ENCODE assay signal across 12 cellular contexts in genomic region chr11:12179019-12179418, GRCh38.
A peak's percentile ranks its signal among the peaks of the same experiment; 100 is the strongest.
DNase-seq lines count a peak whose midpoint lies in the region; ATAC-seq, FAIRE-seq and TF ChIP-seq lines count a peak whose summit lies in the region.
"Had no signal": no experiment of that assay in that cellular context is flagged by ENCODE, and none has a peak within 500 bp of the region (broad histone marks: within the 10 kb centered on the region; RNA-seq: fewer than 3 reads in every experiment).

No MANE protein-coding gene starts in this region.

- H3K4me2 ChIP-seq in HepG2 (ENCODE audit: low read depth, low read length): no peak overlapping the region

- peaks cover 18 to 45% of the 10 kb centered on the region in 2 donors for H3K36me3 Mint-ChIP-seq in activated naive CD4-positive, alpha-beta T cell treated with anti-CD3 and anti-CD28 coated beads, Interleukin-2, amount 50 U/mL, for 72 hours
- H3K36me3 Mint-ChIP-seq in activated naive CD8-positive, alpha-beta T cell treated with anti-CD3 and anti-CD28 coated beads for 36 hours: peaks cover 35% of the 10 kb centered on the region

- no TSS peak for BruUV-seq in HepG2 (replicated peaks; lab: Mats Ljungman, UMichigan)

- no peaks in the 10 kb centered on the region for H3K27me3 ChIP-seq in HepG2 (ENCODE audit: control insufficient read depth in 1 of 2, insufficient read depth in 2 of 2, low read length in 2 of 2)

- TF ChIP-seq RAD21 in HepG2 (CRISPR knock-in tag; IDR thresholded peaks at IDR 0.05): no peak

- no peak for TF ChIP-seq EP300 in HepG2 (IDR thresholded peaks at IDR 0.05; ENCODE audit: low read depth in 2 of 2, low read length in 2 of 2)
- no peak for TF ChIP-seq EP300 in HepG2 (CRISPR knock-in tag; IDR thresholded peaks at IDR 0.05; ENCODE audit: borderline replicate concordance)

- POLR2A ChIA-PET in HepG2 (lab: Yijun Ruan, JAX): no interaction called here

- no peaks in the 10 kb centered on the region for H4K20me1 ChIP-seq in HepG2 (ENCODE audit: insufficient read depth, low read length)

- H3K4me3 Mint-ChIP-seq in activated naive CD8-positive, alpha-beta T cell treated with anti-CD3 and anti-CD28 coated beads for 36 hours: no peak overlapping the region

- H3K9me3 Mint-ChIP-seq in activated naive CD4-positive, alpha-beta T cell treated with anti-CD3 and anti-CD28 coated beads, Interleukin-2, amount 50 U/mL, for 72 hours: peaks cover 3% of the 10 kb centered on the region in 2 donors
- H3K9me3 Mint-ChIP-seq in activated naive CD8-positive, alpha-beta T cell treated with anti-CD3 and anti-CD28 coated beads for 36 hours: peaks cover 10% of the 10 kb centered on the region

- in situ Hi-C loops in HepG2 (cut with HindIII; ENCODE audit: extremely low pct_ligation_motif_present, low pct_unique_long_range_greater_than_20kb): no loop called here

- no peak overlapping the region for H2AFZ ChIP-seq in HepG2 (ENCODE audit: low read length)

- H3K79me2 ChIP-seq in HepG2 (ENCODE audit: insufficient read depth, low read length): no peaks in the 10 kb centered on the region

- CTCF ChIA-PET in HepG2 (lab: Yijun Ruan, JAX; ENCODE audit: low intra/inter-chr PET ratio, low total read pairs): no interaction called here

- H3K27me3 Mint-ChIP-seq in activated naive CD8-positive, alpha-beta T cell treated with anti-CD3 and anti-CD28 coated beads for 36 hours: no peaks in the 10 kb centered on the region

- no peak for DNase-seq in activated naive CD4-positive, alpha-beta T cell treated with anti-CD3 and anti-CD28 coated beads, Interleukin-2, amount 50 U/mL, for 72 hours (ENCODE audit: low spot score in 2 of 2)
- no peak for DNase-seq in activated naive CD4-positive, alpha-beta T cell treated with Interleukin-2 at 50 U/mL for 16 hours
- DNase-seq in activated naive CD8-positive, alpha-beta T cell treated with anti-CD3 and anti-CD28 coated beads for 36 hours: no peak
- DNase-seq in left colon (peak; percentile 65 to 78), ureter (ENCODE audit: low spot score) (peak; percentile 71), SHP77 treated with DMSO at 0.1 percent for 48 hours (lab: John Stamatoyannopoulos, UW) (no peak), HepG2 (ENCODE audit: low spot score) (no peak)
- DNase-seq: amniotic stem cell, COR-L47, NCI-H1048, nucleus accumbens had no signal

- peaks cover 45% of the 10 kb centered on the region for H3K4me1 Mint-ChIP-seq in activated naive CD8-positive, alpha-beta T cell treated with anti-CD3 and anti-CD28 coated beads for 36 hours

- H3K27ac Mint-ChIP-seq in activated naive CD4-positive, alpha-beta T cell treated with anti-CD3 and anti-CD28 coated beads, Interleukin-2, amount 50 U/mL, for 72 hours: peak overlapping the region; percentile 37 to 94
- peak overlapping the region; percentile 59 for H3K27ac Mint-ChIP-seq in activated naive CD8-positive, alpha-beta T cell treated with anti-CD3 and anti-CD28 coated beads for 36 hours

- H3K4me1 ChIP-seq in HepG2 (ENCODE audit: insufficient read depth, low read length): 0 out of 2 replicates have a peak, but pooled peaks cover 7% of the 10 kb centered on the region

- H3K27ac ChIP-seq in HepG2 (ENCODE audit: extremely low read length, insufficient read depth, low read length): no peak overlapping the region

- no peak overlapping the region for H3K4me3 ChIP-seq in HepG2 (replicated peaks in 1 of 3; ENCODE audit: insufficient read depth in 1 of 3, low read depth in 2 of 3, low read length in 3 of 3)

- WGBS in HepG2 (ENCODE audit: low lambda C conversion rate): 67% methylated on average over 5 of the region's 5 CpGs

- no peak for FAIRE-seq in HepG2 (lab: Jason Lieb, UNC)

- no peak for TF ChIP-seq CTCF in HepG2 (CRISPR knock-in tag; IDR thresholded peaks at IDR 0.05)

- no peaks in the 10 kb centered on the region for H3K9me3 ChIP-seq in HepG2 (ENCODE audit: low read length)

- intact Hi-C loops in left colon (cut with DNase I, micrococcal nuclease): no loop called here
- intact Hi-C loops in HepG2 (cut with micrococcal nuclease; ENCODE audit: unreplicated experiment): no loop called here

- no peaks in the 10 kb centered on the region for H3K36me3 ChIP-seq in HepG2 (replicated peaks in 1 of 2; ENCODE audit: control insufficient read depth in 1 of 2, insufficient read depth in 2 of 2, low read length in 2 of 2)

- ATAC-seq in activated naive CD4-positive, alpha-beta T cell treated with anti-CD3 and anti-CD28 coated beads, Interleukin-2, amount 50 U/mL, for 72 hours: no peak
- peak; percentile 95 for ATAC-seq in left colon
- no peak for ATAC-seq in GM18511 (IDR thresholded peaks at IDR 0.05; ENCODE audit: unreplicated experiment)
- no peak for ATAC-seq in HepG2

- TF ChIP-seq POLR2A in HepG2 (IDR thresholded peaks at IDR 0.05; ENCODE audit: insufficient read depth in 1 of 2, low read depth in 2 of 2, low read length in 2 of 2): no peak

- no peak overlapping the region for H3K9ac ChIP-seq in HepG2 (ENCODE audit: insufficient read depth, low read depth, low read length)

TF ChIP-seq in HepG2, 621 proteins besides CTCF, POLR2A, EP300 and RAD21:
- TF ChIP-seq ZNF414 (CRISPR knock-in tag; IDR thresholded peaks at IDR 0.05) (no peak), ZNF597 (CRISPR knock-in tag; IDR thresholded peaks at IDR 0.05) (no peak), KDM1A (CRISPR knock-in tag; IDR thresholded peaks at IDR 0.05) (no peak), ZNF790 (CRISPR knock-in tag; IDR thresholded peaks at IDR 0.05; ENCODE audit: borderline replicate concordance) (no peak), IRF1 (CRISPR knock-in tag; IDR thresholded peaks at IDR 0.05; ENCODE audit: low read depth) (no peak), ZNF7 (CRISPR knock-in tag; IDR thresholded peaks at IDR 0.05) (no peak), PRMT3 (CRISPR knock-in tag; IDR thresholded peaks at IDR 0.05; ENCODE audit: borderline replicate concordance, low read depth) (no peak), MXD3 (CRISPR knock-in tag; IDR thresholded peaks at IDR 0.05) (no peak), ZNF883 (CRISPR knock-in tag; IDR thresholded peaks at IDR 0.05; ENCODE audit: not compliant biosample characterization) (no peak), MAZ (IDR thresholded peaks at IDR 0.05; ENCODE audit: borderline replicate concordance, low read depth, low read length) (no peak), MAZ (CRISPR knock-in tag; IDR thresholded peaks at IDR 0.05; ENCODE audit: low read depth) (no peak), ZNF367 (CRISPR knock-in tag; IDR thresholded peaks at IDR 0.05; ENCODE audit: borderline replicate concordance) (no peak), ZFP36L2 (CRISPR knock-in tag; IDR thresholded peaks at IDR 0.05) (no peak), NFIC (IDR thresholded peaks at IDR 0.05; ENCODE audit: low read length) (no peak), SRSF1 (optimal IDR thresholded peaks at IDR 0.05; ENCODE audit: low read depth, low read length) (no peak), E2F5 (CRISPR knock-in tag; conservative IDR thresholded peaks at IDR 0.05) (no peak)

Comparison
In these comparisons a context has a peak if more than half of its experiments do, and no peak if none do; other contexts are left out.
1. DNase-seq: peak in left colon (2 of 2) and ureter (single experiment); none in activated naive CD4-positive, alpha-beta T cell treated with anti-CD3 and anti-CD28 coated beads, Interleukin-2, amount 50 U/mL, for 72 hours (0 of 2), activated naive CD4-positive, alpha-beta T cell treated with Interleukin-2 at 50 U/mL for 16 hours (single experiment), activated naive CD8-positive, alpha-beta T cell treated with anti-CD3 and anti-CD28 coated beads for 36 hours (single experiment), SHP77 treated with DMSO at 0.1 percent for 48 hours (single experiment) and HepG2 (single experiment).